In the genomic region with DNA sequence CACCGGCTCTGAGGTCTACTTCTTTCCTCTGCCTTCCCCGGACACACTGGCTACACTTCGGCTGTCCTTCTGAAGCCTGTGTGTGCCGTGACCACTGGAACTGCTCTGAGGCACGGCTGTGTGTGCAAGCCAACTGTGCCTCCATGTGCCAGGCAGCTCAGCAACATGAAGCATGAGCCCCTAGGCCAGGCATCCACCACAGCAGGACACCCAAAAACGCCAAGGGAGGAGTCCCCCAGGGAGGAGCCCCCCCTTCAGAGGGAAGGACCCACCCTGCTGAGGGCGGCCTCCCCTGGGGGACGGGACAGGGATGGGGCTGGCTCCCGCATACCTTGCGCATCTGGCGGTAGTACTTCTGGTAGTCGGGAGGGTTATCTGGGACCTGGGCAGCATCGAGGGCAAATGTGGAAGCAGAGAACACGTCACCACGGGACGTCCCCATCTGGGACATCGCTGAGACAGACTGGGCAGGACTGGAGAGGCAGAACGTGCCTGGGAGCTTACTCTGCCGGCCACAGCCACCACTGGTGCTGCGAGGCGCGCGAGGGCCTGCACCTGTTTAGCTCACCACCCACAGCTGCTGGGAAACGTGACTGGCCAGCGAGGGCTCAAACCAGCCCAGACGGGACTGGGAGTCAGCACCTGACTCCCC, we compare ENCODE assay signal across 1 cellular context.
TF ChIP-seq lines count a peak whose summit lies in the region.

No MANE protein-coding gene starts in this region.

TF ChIP-seq in HepG2, 621 proteins besides CTCF, POLR2A, EP300 and RAD21:
- TF ChIP-seq AGO2 (optimal IDR thresholded peaks at IDR 0.05; ENCODE audit: low read depth, low read length) (peak; percentile 30), ZNF205 (CRISPR knock-in tag; IDR thresholded peaks at IDR 0.05) (no peak)
